In the genomic region with DNA sequence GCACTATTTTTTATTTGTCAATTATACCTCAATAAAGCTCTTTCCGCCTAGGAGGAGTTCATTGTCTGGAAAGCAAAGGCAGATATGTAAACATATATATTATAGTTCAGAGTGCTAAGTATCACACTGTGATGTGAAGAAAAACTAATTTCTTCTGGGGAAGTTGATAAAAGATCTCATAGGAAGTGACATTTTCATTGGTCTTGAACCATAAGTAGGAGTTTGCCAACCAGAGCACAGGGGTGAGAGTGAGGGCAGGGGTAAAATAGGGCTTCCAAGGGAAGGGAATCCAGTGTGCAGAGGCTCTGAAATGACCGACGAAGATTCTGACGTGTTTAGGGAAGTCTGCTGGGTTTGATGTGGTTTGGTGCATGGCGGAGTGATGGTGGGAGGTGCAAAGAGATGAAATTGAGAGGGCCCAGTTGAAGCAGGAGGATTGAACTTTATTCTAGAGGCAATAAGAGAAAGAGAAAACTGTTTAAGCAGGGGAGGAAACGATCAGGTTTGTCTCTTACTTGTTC, we compare ENCODE assay signal across 1 cellular context.
TF ChIP-seq lines count a peak whose summit lies in the region.

No MANE protein-coding gene starts in this region.

TF ChIP-seq in H1, 55 proteins besides CTCF, POLR2A, EP300 and RAD21:
- TF ChIP-seq NANOG (IDR thresholded peaks at IDR 0.05; ENCODE audit: insufficient read depth, low read depth, low read length, poor library complexity, severe bottlenecking) (no peak), SIN3A (conservative IDR thresholded peaks at IDR 0.05 in 1 of 2, IDR thresholded peaks at IDR 0.05 in 1 of 2; ENCODE audit: low read depth in 1 of 2, low read length in 2 of 2) (no peak), CHD1 (IDR thresholded peaks at IDR 0.05; ENCODE audit: low read depth, low read length) (no peak)
